In the genomic region with DNA sequence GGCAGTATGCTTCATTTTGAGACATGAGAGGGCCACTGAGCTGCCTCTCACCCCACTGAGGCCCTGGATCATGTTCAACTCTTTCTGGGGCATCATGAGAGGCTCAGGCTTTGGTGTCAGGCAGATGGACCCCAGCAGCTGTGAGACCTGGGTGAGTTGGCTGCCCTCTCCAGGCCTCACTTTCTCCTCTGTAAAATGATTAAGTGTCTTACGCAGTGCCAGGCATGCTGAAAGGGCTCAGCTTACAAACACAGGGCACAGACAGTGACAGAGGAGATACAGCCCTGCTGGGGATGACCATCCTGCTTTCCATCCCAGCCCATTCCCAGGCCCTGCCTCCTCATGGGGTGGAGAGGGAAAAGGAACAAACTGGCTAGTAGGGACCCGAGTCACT, we compare ENCODE assay signal across 1 cellular context.
TF ChIP-seq lines count a peak whose summit lies in the region.

No MANE protein-coding gene starts in this region.

TF ChIP-seq in H1, 55 proteins besides CTCF, POLR2A, EP300 and RAD21:
- TF ChIP-seq, protein P1, sequence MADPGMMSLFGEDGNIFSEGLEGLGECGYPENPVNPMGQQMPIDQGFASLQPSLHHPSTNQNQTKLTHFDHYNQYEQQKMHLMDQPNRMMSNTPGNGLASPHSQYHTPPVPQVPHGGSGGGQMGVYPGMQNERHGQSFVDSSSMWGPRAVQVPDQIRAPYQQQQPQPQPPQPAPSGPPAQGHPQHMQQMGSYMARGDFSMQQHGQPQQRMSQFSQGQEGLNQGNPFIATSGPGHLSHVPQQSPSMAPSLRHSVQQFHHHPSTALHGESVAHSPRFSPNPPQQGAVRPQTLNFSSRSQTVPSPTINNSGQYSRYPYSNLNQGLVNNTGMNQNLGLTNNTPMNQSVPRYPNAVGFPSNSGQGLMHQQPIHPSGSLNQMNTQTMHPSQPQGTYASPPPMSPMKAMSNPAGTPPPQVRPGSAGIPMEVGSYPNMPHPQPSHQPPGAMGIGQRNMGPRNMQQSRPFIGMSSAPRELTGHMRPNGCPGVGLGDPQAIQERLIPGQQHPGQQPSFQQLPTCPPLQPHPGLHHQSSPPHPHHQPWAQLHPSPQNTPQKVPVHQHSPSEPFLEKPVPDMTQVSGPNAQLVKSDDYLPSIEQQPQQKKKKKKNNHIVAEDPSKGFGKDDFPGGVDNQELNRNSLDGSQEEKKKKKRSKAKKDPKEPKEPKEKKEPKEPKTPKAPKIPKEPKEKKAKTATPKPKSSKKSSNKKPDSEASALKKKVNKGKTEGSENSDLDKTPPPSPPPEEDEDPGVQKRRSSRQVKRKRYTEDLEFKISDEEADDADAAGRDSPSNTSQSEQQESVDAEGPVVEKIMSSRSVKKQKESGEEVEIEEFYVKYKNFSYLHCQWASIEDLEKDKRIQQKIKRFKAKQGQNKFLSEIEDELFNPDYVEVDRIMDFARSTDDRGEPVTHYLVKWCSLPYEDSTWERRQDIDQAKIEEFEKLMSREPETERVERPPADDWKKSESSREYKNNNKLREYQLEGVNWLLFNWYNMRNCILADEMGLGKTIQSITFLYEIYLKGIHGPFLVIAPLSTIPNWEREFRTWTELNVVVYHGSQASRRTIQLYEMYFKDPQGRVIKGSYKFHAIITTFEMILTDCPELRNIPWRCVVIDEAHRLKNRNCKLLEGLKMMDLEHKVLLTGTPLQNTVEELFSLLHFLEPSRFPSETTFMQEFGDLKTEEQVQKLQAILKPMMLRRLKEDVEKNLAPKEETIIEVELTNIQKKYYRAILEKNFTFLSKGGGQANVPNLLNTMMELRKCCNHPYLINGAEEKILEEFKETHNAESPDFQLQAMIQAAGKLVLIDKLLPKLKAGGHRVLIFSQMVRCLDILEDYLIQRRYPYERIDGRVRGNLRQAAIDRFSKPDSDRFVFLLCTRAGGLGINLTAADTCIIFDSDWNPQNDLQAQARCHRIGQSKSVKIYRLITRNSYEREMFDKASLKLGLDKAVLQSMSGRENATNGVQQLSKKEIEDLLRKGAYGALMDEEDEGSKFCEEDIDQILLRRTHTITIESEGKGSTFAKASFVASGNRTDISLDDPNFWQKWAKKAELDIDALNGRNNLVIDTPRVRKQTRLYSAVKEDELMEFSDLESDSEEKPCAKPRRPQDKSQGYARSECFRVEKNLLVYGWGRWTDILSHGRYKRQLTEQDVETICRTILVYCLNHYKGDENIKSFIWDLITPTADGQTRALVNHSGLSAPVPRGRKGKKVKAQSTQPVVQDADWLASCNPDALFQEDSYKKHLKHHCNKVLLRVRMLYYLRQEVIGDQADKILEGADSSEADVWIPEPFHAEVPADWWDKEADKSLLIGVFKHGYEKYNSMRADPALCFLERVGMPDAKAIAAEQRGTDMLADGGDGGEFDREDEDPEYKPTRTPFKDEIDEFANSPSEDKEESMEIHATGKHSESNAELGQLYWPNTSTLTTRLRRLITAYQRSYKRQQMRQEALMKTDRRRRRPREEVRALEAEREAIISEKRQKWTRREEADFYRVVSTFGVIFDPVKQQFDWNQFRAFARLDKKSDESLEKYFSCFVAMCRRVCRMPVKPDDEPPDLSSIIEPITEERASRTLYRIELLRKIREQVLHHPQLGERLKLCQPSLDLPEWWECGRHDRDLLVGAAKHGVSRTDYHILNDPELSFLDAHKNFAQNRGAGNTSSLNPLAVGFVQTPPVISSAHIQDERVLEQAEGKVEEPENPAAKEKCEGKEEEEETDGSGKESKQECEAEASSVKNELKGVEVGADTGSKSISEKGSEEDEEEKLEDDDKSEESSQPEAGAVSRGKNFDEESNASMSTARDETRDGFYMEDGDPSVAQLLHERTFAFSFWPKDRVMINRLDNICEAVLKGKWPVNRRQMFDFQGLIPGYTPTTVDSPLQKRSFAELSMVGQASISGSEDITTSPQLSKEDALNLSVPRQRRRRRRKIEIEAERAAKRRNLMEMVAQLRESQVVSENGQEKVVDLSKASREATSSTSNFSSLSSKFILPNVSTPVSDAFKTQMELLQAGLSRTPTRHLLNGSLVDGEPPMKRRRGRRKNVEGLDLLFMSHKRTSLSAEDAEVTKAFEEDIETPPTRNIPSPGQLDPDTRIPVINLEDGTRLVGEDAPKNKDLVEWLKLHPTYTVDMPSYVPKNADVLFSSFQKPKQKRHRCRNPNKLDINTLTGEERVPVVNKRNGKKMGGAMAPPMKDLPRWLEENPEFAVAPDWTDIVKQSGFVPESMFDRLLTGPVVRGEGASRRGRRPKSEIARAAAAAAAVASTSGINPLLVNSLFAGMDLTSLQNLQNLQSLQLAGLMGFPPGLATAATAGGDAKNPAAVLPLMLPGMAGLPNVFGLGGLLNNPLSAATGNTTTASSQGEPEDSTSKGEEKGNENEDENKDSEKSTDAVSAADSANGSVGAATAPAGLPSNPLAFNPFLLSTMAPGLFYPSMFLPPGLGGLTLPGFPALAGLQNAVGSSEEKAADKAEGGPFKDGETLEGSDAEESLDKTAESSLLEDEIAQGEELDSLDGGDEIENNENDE (IDR thresholded peaks at IDR 0.05; ENCODE audit: insufficient replicate concordance, low read length): no peak
- TF ChIP-seq RFX5 (IDR thresholded peaks at IDR 0.05; ENCODE audit: borderline replicate concordance, low read depth, low read length) (no peak), KDM1A (IDR thresholded peaks at IDR 0.05; ENCODE audit: borderline replicate concordance, low read length) (no peak), ASH2L (IDR thresholded peaks at IDR 0.05; ENCODE audit: low read length) (no peak), SIRT6 (IDR thresholded peaks at IDR 0.05; ENCODE audit: low read length) (no peak), NANOG (IDR thresholded peaks at IDR 0.05; ENCODE audit: insufficient read depth, low read depth, low read length, poor library complexity, severe bottlenecking) (no peak), JUN (IDR thresholded peaks at IDR 0.05; ENCODE audit: low read depth, low read length) (no peak), HDAC6 (IDR thresholded peaks at IDR 0.05; ENCODE audit: low read depth, low read length) (no peak), SRF (IDR thresholded peaks at IDR 0.05; ENCODE audit: low read depth, low read length) (no peak), RBBP5 (IDR thresholded peaks at IDR 0.05; ENCODE audit: borderline replicate concordance, low read depth, low read length) (no peak), CREB1 (IDR thresholded peaks at IDR 0.05) (no peak), PHF8 (conservative IDR thresholded peaks at IDR 0.05; ENCODE audit: low read depth, low read length) (no peak), BCL11A (IDR thresholded peaks at IDR 0.05; ENCODE audit: low read depth in 2 of 2, low read length in 2 of 2) (no peak), SIX5 (IDR thresholded peaks at IDR 0.05; ENCODE audit: low read depth, low read length) (no peak)
- TF ChIP-seq, protein P2, sequence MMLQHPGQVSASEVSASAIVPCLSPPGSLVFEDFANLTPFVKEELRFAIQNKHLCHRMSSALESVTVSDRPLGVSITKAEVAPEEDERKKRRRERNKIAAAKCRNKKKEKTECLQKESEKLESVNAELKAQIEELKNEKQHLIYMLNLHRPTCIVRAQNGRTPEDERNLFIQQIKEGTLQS (IDR thresholded peaks at IDR 0.05; ENCODE audit: insufficient read depth, low read depth, low read length): no peak
- TF ChIP-seq, protein P3, sequence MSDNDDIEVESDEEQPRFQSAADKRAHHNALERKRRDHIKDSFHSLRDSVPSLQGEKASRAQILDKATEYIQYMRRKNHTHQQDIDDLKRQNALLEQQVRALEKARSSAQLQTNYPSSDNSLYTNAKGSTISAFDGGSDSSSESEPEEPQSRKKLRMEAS (IDR thresholded peaks at IDR 0.05): no peak
